2 cellular contexts compared by ENCODE assay signal in genomic region chr18:30915336-30915988, GRCh38.
A peak's percentile ranks its signal among the peaks of the same experiment; 100 is the strongest.
TF ChIP-seq lines count a peak whose summit lies in the region.

No MANE protein-coding gene starts in this region.

TF ChIP-seq in HepG2, 621 proteins besides CTCF, POLR2A, EP300 and RAD21 (continued from another document):
- TF ChIP-seq ARID5B (CRISPR knock-in tag; IDR thresholded peaks at IDR 0.05) (0 out of 2 replicates have a peak, but pooled peaks have one; percentile 16), MAFF (IDR thresholded peaks at IDR 0.05; ENCODE audit: low read depth, low read length) (peak; percentile 79), ZNF101 (CRISPR knock-in tag; IDR thresholded peaks at IDR 0.05; ENCODE audit: borderline replicate concordance, low read depth) (no peak), HNF1A (IDR thresholded peaks at IDR 0.05; ENCODE audit: low read depth) (peak; percentile 58; the same call in 1 of the 2 replicates), HNF1A (CRISPR knock-in tag; IDR thresholded peaks at IDR 0.05; ENCODE audit: borderline replicate concordance) (peak; percentile 46; the same call in 1 of the 2 replicates)
TF ChIP-seq in HepG2: peak in this region for 5.

TF ChIP-seq in GM12878, 131 proteins besides CTCF, POLR2A, EP300 and RAD21:
- TF ChIP-seq ZBTB40 (IDR thresholded peaks at IDR 0.05; ENCODE audit: borderline replicate concordance) (peak; percentile 47; the same call in 1 of the 2 replicates), BACH1 (IDR thresholded peaks at IDR 0.05; ENCODE audit: borderline replicate concordance) (0 out of 2 replicates have a peak, but pooled peaks have one; percentile 34), RUNX3 (IDR thresholded peaks at IDR 0.05; ENCODE audit: low read length) (no peak)
